17 cellular contexts compared by ENCODE assay signal in genomic region chr17:63927464-63928171, GRCh38. TPM values are rescaled to one million over a fixed set of nuclear protein-coding genes. Genes with fewer than 3 reads are reported as not detected.
DNase-seq lines count a peak whose midpoint lies in the region; ATAC-seq and TF ChIP-seq lines count a peak whose summit lies in the region.
"Had no signal": no experiment of that assay in that cellular context is flagged by ENCODE, and none has a peak within 500 bp of the region (broad histone marks: within the 10 kb centered on the region; RNA-seq: fewer than 3 reads in every experiment).

No MANE protein-coding gene starts in this region.

- H3K4me1 ChIP-seq in SK-N-SH (ENCODE audit: control insufficient read depth in 1 of 2, insufficient read depth in 2 of 2, low read depth in 1 of 2, low read length in 1 of 2) (no peaks in the 10 kb centered on the region), OCI-LY3 (ENCODE audit: low read length) (peaks cover 79% of the 10 kb centered on the region), spleen (peaks cover 47 to 100% (median 85%) of the 10 kb centered on the region in 6 donors)
- H3K4me1 ChIP-seq: A549, ascending aorta, prostate gland had no signal

- H4K20me1 ChIP-seq in SK-N-SH (ENCODE audit: insufficient read depth) (no peaks in the 10 kb centered on the region), OCI-LY3 (ENCODE audit: insufficient read depth, low read length) (peaks cover 16% of the 10 kb centered on the region; the same call in 1 of the 2 replicates)

- intact Hi-C loops in spleen (cut with DNase I; ENCODE audit: low total_unique reads), result loop anchor here (10.0 kb wide), 1 partner anchor 57 kb away; no protein-coding TSS in a partner anchor

- TF ChIP-seq CTCF in SK-N-SH (IDR thresholded peaks at IDR 0.05), result no peak
- no peak for TF ChIP-seq CTCF in OCI-LY3 (IDR thresholded peaks at IDR 0.05; ENCODE audit: low read depth, low read length)
- TF ChIP-seq CTCF in spleen (IDR thresholded peaks at IDR 0.05 in 8 of 11, conservative IDR thresholded peaks at IDR 0.05 in 3 of 11), result no peak

- no peak overlapping the region for H3K27ac ChIP-seq in SK-N-SH (ENCODE audit: low read depth in 2 of 2, low read length in 1 of 2)
- H3K27ac ChIP-seq in OCI-LY3 (ENCODE audit: low read length), result peak overlapping the region; percentile 94
- H3K27ac ChIP-seq in spleen, result peak overlapping the region in 7 of 8 donors; percentile 51 to 94 (median 85)
- H3K27ac ChIP-seq: A549, ascending aorta, prostate gland, suprapubic skin had no signal

- no peaks in the 10 kb centered on the region for H3K36me3 ChIP-seq in SK-N-SH (replicated peaks in 1 of 2; ENCODE audit: control insufficient read depth in 1 of 2, insufficient read depth in 2 of 2, low read length in 1 of 2)
- peaks cover 38% of the 10 kb centered on the region for H3K36me3 ChIP-seq in OCI-LY3 (replicated peaks; ENCODE audit: low read depth, low read length)
- H3K36me3 ChIP-seq in spleen, result peaks cover 0 to 41% (median 19%) of the 10 kb centered on the region in 6 donors
- H3K36me3 ChIP-seq: ascending aorta, prostate gland, suprapubic skin had no signal

- H3K4me3 ChIP-seq in SK-N-SH (ENCODE audit: low read depth in 2 of 2, low read length in 1 of 2) (no peak overlapping the region), OCI-LY3 (ENCODE audit: low read length) (peak overlapping the region; percentile 12; the same call in 1 of the 2 replicates), spleen (peak overlapping the region in 6 of 8 donors; percentile 59 to 95 (median 74))
- H3K4me3 ChIP-seq: A549, ascending aorta, prostate gland, suprapubic skin had no signal

- CTCF ChIA-PET in SK-N-SH (lab: Yijun Ruan, JAX), result interaction anchor here (0.7 to 8.8 kb wide), 10 partner anchors 9 to 206 kb away, joined by 3 to 90 read pairs (median 4); partner anchors contain the start of genes CSHL1 and GH1

- no peak overlapping the region for H2AFZ ChIP-seq in SK-N-SH (ENCODE audit: low read depth)
- no peak overlapping the region for H2AFZ ChIP-seq in OCI-LY3 (ENCODE audit: low read depth, low read length)

- H3K4me2 ChIP-seq in SK-N-SH, result no peak overlapping the region
- peak overlapping the region; percentile 55 for H3K4me2 ChIP-seq in OCI-LY3 (ENCODE audit: low read length)
- H3K4me2 ChIP-seq: A549 had no signal

- TF ChIP-seq POLR2A in spleen (IDR thresholded peaks at IDR 0.05), result no peak

- DNase-seq in SK-N-SH (peak; percentile 15), spleen (peak; percentile 79)
- DNase-seq: activated CD8-positive, alpha-beta T cell treated with anti-CD3 and anti-CD28 coated beads, Interleukin-2, amount 10 ng/mL, durations not matched to agents 7 days and 5 days; cortex of kidney; GF-D8; hypothalamus; stimulated activated CD4-positive, alpha-beta T cell treated with anti-CD3 and anti-CD28 coated beads, Interleukin-15, amount 100 ng/mL, for 24 hours had no signal

- no peaks in the 10 kb centered on the region for H3K9me2 ChIP-seq in SK-N-SH

- ATAC-seq in SK-N-SH treated with all-trans-retinoic acid at 6 μM for 48 hours, result no peak
- no peak for ATAC-seq in GM21367 (IDR thresholded peaks at IDR 0.05; ENCODE audit: unreplicated experiment)
- ATAC-seq in HG02840 (IDR thresholded peaks at IDR 0.05; ENCODE audit: low FRiP score, unreplicated experiment), result no peak
- ATAC-seq: A549; activated CD8-positive, alpha-beta T cell treated with anti-CD3 and anti-CD28 coated beads, Interleukin-2, amount 10 ng/mL, durations not matched to agents 7 days and 5 days; left lobe of liver had no signal

- H3K9ac ChIP-seq in SK-N-SH, result no peak overlapping the region
- peak overlapping the region; percentile 50 for H3K9ac ChIP-seq in OCI-LY3 (ENCODE audit: low read length)

- H3K27me3 ChIP-seq in SK-N-SH (ENCODE audit: insufficient read depth), result no peaks in the 10 kb centered on the region
- no peaks in the 10 kb centered on the region for H3K27me3 ChIP-seq in OCI-LY3 (ENCODE audit: low read depth, low read length)
- H3K27me3 ChIP-seq in spleen (replicated peaks in 1 of 7), result no peaks in the 10 kb centered on the region
- H3K27me3 ChIP-seq: ascending aorta, suprapubic skin had no signal

- no peak for TF ChIP-seq RAD21 in SK-N-SH (IDR thresholded peaks at IDR 0.05; ENCODE audit: low read length)

- POLR2A ChIA-PET in SK-N-SH (lab: Yijun Ruan, JAX), result no interaction called here

- H3K79me2 ChIP-seq in SK-N-SH (ENCODE audit: insufficient read depth) (no peaks in the 10 kb centered on the region), OCI-LY3 (ENCODE audit: low read length) (peaks cover 29% of the 10 kb centered on the region)

- 46% methylated on average over 7 of the region's 8 CpGs for WGBS in SK-N-SH (ENCODE audit: low lambda C conversion rate)
- WGBS in spleen, 5 donors, result 52 to 64% (median 57%) methylated on average over 6 to 8 of the region's 8 CpGs

- no peak for TF ChIP-seq EP300 in SK-N-SH (IDR thresholded peaks at IDR 0.05; ENCODE audit: borderline replicate concordance in 1 of 2, low read depth in 1 of 2, low read length in 1 of 2)

- no peaks in the 10 kb centered on the region for H3F3A ChIP-seq in SK-N-SH (replicated peaks; ENCODE audit: insufficient read depth)

- H3K9me3 ChIP-seq in SK-N-SH, result no peaks in the 10 kb centered on the region
- H3K9me3 ChIP-seq in OCI-LY3 (ENCODE audit: insufficient read depth, low read length), result no peaks in the 10 kb centered on the region; the same call in 1 of the 2 replicates
- H3K9me3 ChIP-seq in spleen, result no peaks in the 10 kb centered on the region
- H3K9me3 ChIP-seq: A549, ascending aorta, prostate gland, suprapubic skin had no signal

TF ChIP-seq in SK-N-SH, 30 proteins besides CTCF, POLR2A, EP300 and RAD21 (continues in another document):
- TF ChIP-seq USF1 (IDR thresholded peaks at IDR 0.05; ENCODE audit: borderline replicate concordance, low read depth) (no peak), SIN3A (IDR thresholded peaks at IDR 0.05; ENCODE audit: borderline replicate concordance, low read depth, low read length) (no peak), TCF12 (IDR thresholded peaks at IDR 0.05) (no peak), SMC3 (IDR thresholded peaks at IDR 0.05; ENCODE audit: low read depth, low read length) (no peak), RXRA (IDR thresholded peaks at IDR 0.05; ENCODE audit: borderline replicate concordance, low read depth) (no peak)

TF ChIP-seq in SK-N-SH treated with all-trans-retinoic acid at 6 μM for 48 hours, 23 proteins besides CTCF, POLR2A, EP300 and RAD21:
- TF ChIP-seq OSR1 (CRISPR knock-in tag; IDR thresholded peaks at IDR 0.05) (no peak), TSHZ2 (CRISPR knock-in tag; IDR thresholded peaks at IDR 0.05) (no peak), GLIS3 (CRISPR knock-in tag; IDR thresholded peaks at IDR 0.05) (no peak), PPARA (CRISPR knock-in tag; IDR thresholded peaks at IDR 0.05; ENCODE audit: borderline replicate concordance) (no peak), RARB (CRISPR knock-in tag; IDR thresholded peaks at IDR 0.05) (no peak), ARNTL (CRISPR knock-in tag; IDR thresholded peaks at IDR 0.05; ENCODE audit: borderline replicate concordance, low read depth) (no peak)

RNA-seq across cellular contexts. Expression of gene CD79B, which starts 4.5 kb away (rescaled TPM):
- polyA plus RNA-seq in SK-N-SH (2012; rRNA removed) (0.06 and 0.10 TPM in 2 replicates), spleen (100 to 1,000 TPM; 386 to 659 (median 624) TPM)
- polyA plus RNA-seq in SK-N-SH (2012; cell fraction: cytosol; rRNA removed), result 0.08 and 0.30 TPM in 2 replicates
- polyA plus RNA-seq in SK-N-SH (2012; cell fraction: nucleus; rRNA removed), result 0.08 TPM in 1 of 2 replicates, not detected in the other
- total RNA-seq in spleen, result 100 to 1,000 TPM; 149 to 226 (median 192) TPM
- total RNA-seq: ascending aorta had no signal

RNA-seq across cellular contexts. Expression of gene GH1, which starts 9.0 kb away (rescaled TPM):
- polyA plus RNA-seq in SK-N-SH (2012; rRNA removed) (not detected in 2 replicates), spleen (1 to 10 TPM in 1 of 3 donors, under 1 TPM in 2; 0.29 to 1.5 (median 0.65) TPM)
- polyA plus RNA-seq in SK-N-SH (2012; cell fraction: cytosol; rRNA removed), result not detected in 2 replicates
- polyA plus RNA-seq in SK-N-SH (2012; cell fraction: nucleus; rRNA removed), result not detected in 2 replicates
- 1 to 10 TPM in 2 of 7 donors, under 1 TPM in 3, not detected in 2; 0.47 to 1.4 (median 0.79) TPM for total RNA-seq in spleen
- total RNA-seq: activated CD8-positive, alpha-beta T cell treated with anti-CD3 and anti-CD28 coated beads, Interleukin-2, amount 10 ng/mL, durations not matched to agents 7 days and 5 days; ascending aorta; left lobe of liver; prostate gland; SK-MEL-5; suprapubic skin had no signal
- polyA plus RNA-seq: A549 had no signal

RNA-seq across cellular contexts. Expression of gene CSHL1, which starts 16.6 kb away (rescaled TPM):
- polyA plus RNA-seq in SK-N-SH (2012; rRNA removed), result not detected in 2 replicates
- not detected in 2 replicates for polyA plus RNA-seq in SK-N-SH (2012; cell fraction: cytosol; rRNA removed)
- not detected in 2 replicates for polyA plus RNA-seq in SK-N-SH (2012; cell fraction: nucleus; rRNA removed)
- not detected for total RNA-seq in spleen
- polyA plus RNA-seq in spleen, result under 1 TPM in 1 of 3 donors, not detected in 2; 0.06 TPM
- total RNA-seq: activated CD8-positive, alpha-beta T cell treated with anti-CD3 and anti-CD28 coated beads, Interleukin-2, amount 10 ng/mL, durations not matched to agents 7 days and 5 days; ascending aorta; left lobe of liver; SK-MEL-5; suprapubic skin had no signal
- polyA plus RNA-seq: A549 had no signal

RNA-seq across cellular contexts. Expression of gene CSH1, which starts 31.2 kb away (rescaled TPM):
- polyA plus RNA-seq in SK-N-SH (2012; rRNA removed) (not detected in 2 replicates), spleen (not detected)
- not detected in 2 replicates for polyA plus RNA-seq in SK-N-SH (2012; cell fraction: cytosol; rRNA removed)
- polyA plus RNA-seq in SK-N-SH (2012; cell fraction: nucleus; rRNA removed), result not detected in 2 replicates
- not detected for total RNA-seq in spleen
- total RNA-seq: activated CD8-positive, alpha-beta T cell treated with anti-CD3 and anti-CD28 coated beads, Interleukin-2, amount 10 ng/mL, durations not matched to agents 7 days and 5 days; ascending aorta; left lobe of liver; prostate gland; SK-MEL-5; suprapubic skin had no signal
- polyA plus RNA-seq: A549 had no signal

RNA-seq across cellular contexts. Expression of gene SCN4A, which starts 45.1 kb away (rescaled TPM):
- polyA plus RNA-seq in SK-N-SH (2012; rRNA removed) (not detected in 2 replicates), spleen (under 1 TPM; 0.14 to 0.70 (median 0.26) TPM)
- polyA plus RNA-seq in SK-N-SH (2012; cell fraction: cytosol; rRNA removed), result under 0.01 TPM in 1 of 2 replicates, not detected in the other
- polyA plus RNA-seq in SK-N-SH (2012; cell fraction: nucleus; rRNA removed), result not detected in 2 replicates
- 1 to 10 TPM in 5 of 7 donors, under 1 TPM in 2; 0.54 to 4.0 (median 1.3) TPM for total RNA-seq in spleen
- total RNA-seq: activated CD8-positive, alpha-beta T cell treated with anti-CD3 and anti-CD28 coated beads, Interleukin-2, amount 10 ng/mL, durations not matched to agents 7 days and 5 days; SK-MEL-5 had no signal

Comparison
In these comparisons a context has a peak if more than half of its experiments do, and no peak if none do; other contexts are left out.
1. H3K27ac ChIP-seq: peak in OCI-LY3 (single experiment) and spleen (7 of 8); none in SK-N-SH (0 of 2).
2. H3K4me3 ChIP-seq: peak in OCI-LY3 (single experiment) and spleen (6 of 8); none in SK-N-SH (0 of 2).
3. RNA of gene CD79B, which starts 4.5 kb away (polyA plus RNA-seq): 386 to 659 TPM in spleen; 0.06 to 0.30 TPM in SK-N-SH; every median in the first group is over 100 times any median in the second.